In genomic region chr12:69238589-69239285, GRCh38 we compare ENCODE assay signal across 8 cellular contexts. TPM values are rescaled to one million over a fixed set of nuclear protein-coding genes. Genes with fewer than 3 reads are reported as not detected.
DNase-seq lines count a peak whose midpoint lies in the region; ATAC-seq and TF ChIP-seq lines count a peak whose summit lies in the region.

No MANE protein-coding gene starts in this region.

- H3K4me1 Mint-ChIP-seq in activated CD8-positive, alpha-beta T cell treated with anti-CD3 and anti-CD28 coated beads, Interleukin-2, amount 10 ng/mL, durations not matched to agents 7 days and 5 days (ENCODE audit: low read depth) = peaks cover 44% of the 10 kb centered on the region

- H3K27ac Mint-ChIP-seq in activated CD8-positive, alpha-beta T cell treated with anti-CD3 and anti-CD28 coated beads, Interleukin-2, amount 10 ng/mL, durations not matched to agents 7 days and 5 days = peak overlapping the region; percentile 94

- H3K27me3 ChIP-seq in kidney epithelial cell (ENCODE audit: control insufficient read depth, insufficient read depth, low read length) (no peaks in the 10 kb centered on the region), tibial nerve (no peaks in the 10 kb centered on the region)

- H3K36me3 Mint-ChIP-seq in activated CD8-positive, alpha-beta T cell treated with anti-CD3 and anti-CD28 coated beads, Interleukin-2, amount 10 ng/mL, durations not matched to agents 7 days and 5 days (ENCODE audit: low read depth) = peaks cover 25% of the 10 kb centered on the region

- intact Hi-C loops in posterior cingulate gyrus (cut with DNase I) = loop anchor here (1.0 kb wide), 1 partner anchor 81 kb away; no protein-coding TSS in a partner anchor

- H3K4me3 Mint-ChIP-seq in activated CD8-positive, alpha-beta T cell treated with anti-CD3 and anti-CD28 coated beads, Interleukin-2, amount 10 ng/mL, durations not matched to agents 7 days and 5 days = peak overlapping the region; percentile 82

- H3K36me3 ChIP-seq in kidney epithelial cell (ENCODE audit: control insufficient read depth, insufficient read depth, low read length) (no peaks in the 10 kb centered on the region), tibial nerve (no peaks in the 10 kb centered on the region)

- ATAC-seq in HG02852 (IDR thresholded peaks at IDR 0.05; ENCODE audit: unreplicated experiment) = peak; percentile 3
- peak; percentile 2 for ATAC-seq in activated CD8-positive, alpha-beta T cell treated with anti-CD3 and anti-CD28 coated beads, Interleukin-2, amount 10 ng/mL, durations not matched to agents 7 days and 5 days
- no peak for ATAC-seq in HG03457 (IDR thresholded peaks at IDR 0.05; ENCODE audit: unreplicated experiment)

- H3K4me3 ChIP-seq in GM12864 (ENCODE audit: low read depth, low read length) (peak overlapping the region; percentile 44), kidney epithelial cell (ENCODE audit: low read depth, low read length) (peak overlapping the region; percentile 49), tibial nerve (peak overlapping the region; percentile 23 to 92 (median 79))

- H3K4me1 ChIP-seq in tibial nerve = peaks cover 0 to 39% (median 15%) of the 10 kb centered on the region in 4 donors

- POLR2A ChIA-PET in activated CD8-positive, alpha-beta T cell treated with anti-CD3 and anti-CD28 coated beads, Interleukin-2, amount 10 ng/mL, durations not matched to agents 7 days and 5 days (lab: Charles Lee) = interaction anchor here (0.9 to 1.8 kb wide), 4 partner anchors 20 to 134 kb away, joined by 3 to 11 read pairs (median 4); no protein-coding TSS in a partner anchor

- DNase-seq in GM12864 (ENCODE audit: low read depth) (no peak), kidney epithelial cell (ENCODE audit: low read depth) (no peak), tibial nerve (ENCODE audit: low spot score in 2 of 2) (no peak), posterior cingulate gyrus (no peak), T-helper 9 cell (no peak)
- no peak for DNase-seq in activated CD8-positive, alpha-beta T cell treated with anti-CD3 and anti-CD28 coated beads, Interleukin-2, amount 10 ng/mL, durations not matched to agents 7 days and 5 days

- H3K27ac ChIP-seq in tibial nerve = peak overlapping the region; percentile 84 to 99 (median 92)

- no peaks in the 10 kb centered on the region for H3K27me3 Mint-ChIP-seq in activated CD8-positive, alpha-beta T cell treated with anti-CD3 and anti-CD28 coated beads, Interleukin-2, amount 10 ng/mL, durations not matched to agents 7 days and 5 days (ENCODE audit: low read depth)

- H3K9me3 ChIP-seq in tibial nerve = no peaks in the 10 kb centered on the region

- whole genome bisulfite sequencing in tibial nerve, 2 donors = 21% methylated on average over 13 of the region's 13 CpGs

- peaks cover 1% of the 10 kb centered on the region for H3K9me3 Mint-ChIP-seq in activated CD8-positive, alpha-beta T cell treated with anti-CD3 and anti-CD28 coated beads, Interleukin-2, amount 10 ng/mL, durations not matched to agents 7 days and 5 days (ENCODE audit: insufficient read depth)

- TF ChIP-seq POLR2A in tibial nerve (IDR thresholded peaks at IDR 0.05) = no peak

- CTCF ChIA-PET in activated CD8-positive, alpha-beta T cell treated with anti-CD3 and anti-CD28 coated beads, Interleukin-2, amount 10 ng/mL, durations not matched to agents 7 days and 5 days (lab: Charles Lee) = interaction anchor here (8.0 kb wide), 1 partner anchor 14 kb away, joined by 41 read pairs; no protein-coding TSS in a partner anchor

- TF ChIP-seq CTCF in GM12864 (IDR thresholded peaks at IDR 0.05; ENCODE audit: low read depth, low read length, missing control alignments) (no peak), kidney epithelial cell (IDR thresholded peaks at IDR 0.05; ENCODE audit: insufficient read depth, low read length, poor library complexity, severe bottlenecking) (no peak), tibial nerve (IDR thresholded peaks at IDR 0.05) (no peak)

- no peak for TF ChIP-seq EP300 in tibial nerve (IDR thresholded peaks at IDR 0.05)

RNA-seq across cellular contexts. Expression of gene CPSF6, which starts 0.6 kb away (rescaled TPM):
- 10 to 100 TPM; 95.6 to 97.8 TPM for total RNA-seq in activated CD8-positive, alpha-beta T cell treated with anti-CD3 and anti-CD28 coated beads, Interleukin-2, amount 10 ng/mL, durations not matched to agents 7 days and 5 days
- total RNA-seq in kidney epithelial cell (34.6 and 35.6 TPM in 2 replicates), tibial nerve (10 to 100 TPM; 37.3 to 50.0 (median 43.2) TPM)
